In genomic region chr2:8457092-8457481, GRCh38 we compare ENCODE assay signal across 8 cellular contexts.
DNase-seq lines count a peak whose midpoint lies in the region; ATAC-seq and TF ChIP-seq lines count a peak whose summit lies in the region.

No MANE protein-coding gene starts in this region.

- in situ Hi-C loops in brain microvascular endothelial cell (cut with HindIII; ENCODE audit: low pct_ligation_motif_present, low sequenced_read_pairs) = no loop called here

- TF ChIP-seq CTCF in left ventricle myocardium inferior (IDR thresholded peaks at IDR 0.05; ENCODE audit: borderline replicate concordance) (no peak), brain microvascular endothelial cell (IDR thresholded peaks at IDR 0.05; ENCODE audit: low read depth, low read length, missing control alignments) (no peak)

- DNase-seq in stimulated activated CD4-positive, alpha-beta T cell treated with anti-CD3 and anti-CD28 coated beads, Interleukin-4, amount 100 ng/mL, for 1 hour = peak; percentile 36
- DNase-seq in stimulated activated CD4-positive, alpha-beta T cell treated with anti-CD3 and anti-CD28 coated beads, Interleukin-4, amount 100 ng/mL, for 4 hours = no peak
- peak; percentile 50 for DNase-seq in T-helper 9 cell
- DNase-seq in left ventricle myocardium inferior = no peak
- no peak for DNase-seq in dermis blood vessel endothelial cell
- DNase-seq in foreskin melanocyte = no peak
- DNase-seq in brain microvascular endothelial cell = no peak

- H3K27ac ChIP-seq in left ventricle myocardium inferior (replicated peaks) = no peak overlapping the region
- H3K27ac ChIP-seq in brain microvascular endothelial cell = no peak overlapping the region

- H3K4me1 ChIP-seq in left ventricle myocardium inferior = peaks cover 6% of the 10 kb centered on the region

- H3K27me3 ChIP-seq in left ventricle myocardium inferior (ENCODE audit: low read depth) (peaks cover 38% of the 10 kb centered on the region), brain microvascular endothelial cell (replicated peaks) (peaks cover 11% of the 10 kb centered on the region)

- H3K4me3 ChIP-seq in left ventricle myocardium inferior (peak overlapping the region; percentile 33), brain microvascular endothelial cell (ENCODE audit: low read depth, low read length) (no peak overlapping the region)

- no peaks in the 10 kb centered on the region for H3K9me3 ChIP-seq in left ventricle myocardium inferior (replicated peaks)

- H3K36me3 ChIP-seq in left ventricle myocardium inferior (no peaks in the 10 kb centered on the region), brain microvascular endothelial cell (replicated peaks) (no peaks in the 10 kb centered on the region)

- intact Hi-C loops in left ventricle myocardium inferior (cut with micrococcal nuclease) = no loop called here

- no peak for ATAC-seq in HG03565 (IDR thresholded peaks at IDR 0.05; ENCODE audit: unreplicated experiment)

Comparison
In these comparisons a context has a peak if more than half of its experiments do, and no peak if none do; other contexts are left out.
1. DNase-seq: peak in stimulated activated CD4-positive, alpha-beta T cell treated with anti-CD3 and anti-CD28 coated beads, Interleukin-4, amount 100 ng/mL, for 1 hour (single experiment) and T-helper 9 cell (single experiment); none in stimulated activated CD4-positive, alpha-beta T cell treated with anti-CD3 and anti-CD28 coated beads, Interleukin-4, amount 100 ng/mL, for 4 hours (0 of 2), left ventricle myocardium inferior (single experiment), dermis blood vessel endothelial cell (single experiment), foreskin melanocyte (single experiment) and brain microvascular endothelial cell (single experiment).